12 cellular contexts compared by ENCODE assay signal in genomic region chr4:77777135-77777777, GRCh38. TPM values are rescaled to one million over a fixed set of nuclear protein-coding genes. Genes with fewer than 3 reads are reported as not detected.
DNase-seq lines count a peak whose midpoint lies in the region; ATAC-seq, FAIRE-seq and TF ChIP-seq lines count a peak whose summit lies in the region.
"Had no signal": no experiment of that assay in that cellular context is flagged by ENCODE, and none has a peak within 500 bp of the region (broad histone marks: within the 10 kb centered on the region; RNA-seq: fewer than 3 reads in every experiment).

No MANE protein-coding gene starts in this region.

- no peaks in the 10 kb centered on the region for H3K9me3 ChIP-seq in MG63
- H3K9me3 ChIP-seq: HAP-1 had no signal

- TF ChIP-seq CTCF in D721Med (IDR thresholded peaks at IDR 0.05; ENCODE audit: insufficient read depth, missing control alignments), result no peak
- TF ChIP-seq CTCF in cardiac fibroblast (IDR thresholded peaks at IDR 0.05; ENCODE audit: low read depth, low read length), result no peak
- TF ChIP-seq CTCF in natural killer cell (IDR thresholded peaks at IDR 0.05), result no peak

- peak in 2 of 3 donors; percentile 49 to 50 for ATAC-seq in natural killer cell
- no peak for ATAC-seq in GM21381 (IDR thresholded peaks at IDR 0.05; ENCODE audit: unreplicated experiment)
- no peak for ATAC-seq in GM18517 (IDR thresholded peaks at IDR 0.05; ENCODE audit: unreplicated experiment)

- H3K36me3 Mint-ChIP-seq in IgD-negative memory B cell (peaks cover 4% of the 10 kb centered on the region), natural killer cell (no peaks in the 10 kb centered on the region)

- H3K4me3 ChIP-seq in cardiac fibroblast (replicated peaks in 1 of 2; ENCODE audit: low read depth in 2 of 2, low read length in 2 of 2) (no peak overlapping the region), MG63 (no peak overlapping the region)
- H3K4me3 ChIP-seq: HAP-1 had no signal

- DNase-seq in D721Med (ENCODE audit: insufficient read length, low spot score) (no peak), cardiac fibroblast (ENCODE audit: low read depth in 2 of 2) (peak; percentile 44 to 62), natural killer cell (no peak), MG63 (no peak)
- DNase-seq: amygdala; kidney glomerular epithelial cell; occipital lobe; stimulated activated CD4-positive, alpha-beta T cell treated with anti-CD3 and anti-CD28 coated beads, Interleukin-4, amount 100 ng/mL, for 1 hour had no signal

- H3K27ac Mint-ChIP-seq in IgD-negative memory B cell (peak overlapping the region; percentile 21 to 80 (median 35)), natural killer cell (peak overlapping the region; percentile 72 to 78)

- H3K27me3 ChIP-seq in MG63, result no peaks in the 10 kb centered on the region

- H3K4me1 Mint-ChIP-seq in IgD-negative memory B cell (peaks cover 14 to 39% (median 31%) of the 10 kb centered on the region in 3 donors), natural killer cell (peaks cover 61 to 66% of the 10 kb centered on the region in 2 donors)

- H3K9me3 Mint-ChIP-seq in IgD-negative memory B cell (no peaks in the 10 kb centered on the region), natural killer cell (no peaks in the 10 kb centered on the region)

- H3K4me3 Mint-ChIP-seq in IgD-negative memory B cell, result no peak overlapping the region
- H3K4me3 Mint-ChIP-seq in natural killer cell, result peak overlapping the region; percentile 55

- intact Hi-C loops in natural killer cell (cut with micrococcal nuclease), result no loop called here

- no peaks in the 10 kb centered on the region; the same call in 1 of the 2 replicates for H3K36me3 ChIP-seq in MG63
- H3K36me3 ChIP-seq: HAP-1 had no signal

- H3K27me3 Mint-ChIP-seq in IgD-negative memory B cell (no peaks in the 10 kb centered on the region), natural killer cell (ENCODE audit: low read depth in 2 of 2) (no peaks in the 10 kb centered on the region)

- peak; percentile 25 for FAIRE-seq in D721Med (lab: Jason Lieb, UNC)

RNA-seq across cellular contexts. Expression of gene CNOT6L, which starts 41.9 kb away (rescaled TPM):
- 40.1 TPM for polyA plus RNA-seq in IgD-negative memory B cell
- total RNA-seq in natural killer cell, result 100 to 1,000 TPM; 172 to 237 (median 193) TPM
- 1.9 and 6.1 TPM in 2 replicates for total RNA-seq in MG63 (2014; rRNA removed; shearing (Covaris generic); ENCODE audit: low replicate concordance)

Comparison
In these comparisons a context has a peak if more than half of its experiments do, and no peak if none do; other contexts are left out.
1. DNase-seq: peak in cardiac fibroblast (2 of 2); none in D721Med (single experiment), natural killer cell (single experiment) and MG63 (single experiment).
2. ATAC-seq: peak in natural killer cell (2 of 3); none in GM21381 (single experiment) and GM18517 (single experiment).
3. RNA of gene CNOT6L, which starts 41.9 kb away (total RNA-seq): 172 to 237 TPM in natural killer cell; 1.9 to 6.1 TPM in MG63; every median in the first group is over 10 times any median in the second.